21 cellular contexts compared by ENCODE assay signal in genomic region chr5:106142131-106142530, GRCh38.
"Had no signal": no experiment of that assay in that cellular context is flagged by ENCODE, and none has a peak within 500 bp of the region (broad histone marks: within the 10 kb centered on the region; RNA-seq: fewer than 3 reads in every experiment).

No MANE protein-coding gene starts in this region.

- H3K27ac ChIP-seq: HL-60, SJSA1 had no signal

- H3K4me3 ChIP-seq: SJSA1 had no signal

- H3K9me3 ChIP-seq: SJSA1 had no signal

- H3K27me3 ChIP-seq: SJSA1 had no signal

- H3K36me3 ChIP-seq: SJSA1 had no signal

- FAIRE-seq: HTR-8/SVneo, RCC 7860 had no signal

- DNase-seq: KBM-7, MV-4-11, NCI-H1092, NCI-H1436, NCI-H187, NCI-H2029, NCI-H2081 treated with DMSO at 0.1 percent for 48 hours, NCI-H2171, NCI-H226, NCI-H446, NCI-H510A, NCI-H524 treated with DMSO at 0.1 percent for 48 hours, NCI-H69, NCI-H774, Right ventricle myocardium superior, RPMI8226, SIG-M5 had no signal

- H3K4me1 ChIP-seq: SJSA1 had no signal
